1 cellular context compared by ENCODE assay signal in genomic region chr11:33692013-33692504, GRCh38.
TF ChIP-seq lines count a peak whose summit lies in the region.

No MANE protein-coding gene starts in this region.

TF ChIP-seq in HepG2, 621 proteins besides CTCF, POLR2A, EP300 and RAD21 (continued from another document and continues in another):
- TF ChIP-seq STAT6 (CRISPR knock-in tag; IDR thresholded peaks at IDR 0.05; ENCODE audit: borderline replicate concordance) (no peak), NCOA1 (CRISPR knock-in tag; IDR thresholded peaks at IDR 0.05) (no peak), SSRP1 (CRISPR knock-in tag; IDR thresholded peaks at IDR 0.05) (no peak), ZBTB7B (CRISPR knock-in tag; IDR thresholded peaks at IDR 0.05) (0 out of 2 replicates have a peak, but pooled peaks have one; percentile 7), HCFC1 (IDR thresholded peaks at IDR 0.05; ENCODE audit: low read depth, low read length) (no peak), ZNF225 (CRISPR knock-in tag; IDR thresholded peaks at IDR 0.05) (no peak), ZNF17 (CRISPR knock-in tag; IDR thresholded peaks at IDR 0.05) (no peak), SYNCRIP (IDR thresholded peaks at IDR 0.05; ENCODE audit: insufficient read depth, low read depth, low read length) (no peak), RFXAP (CRISPR knock-in tag; IDR thresholded peaks at IDR 0.05; ENCODE audit: borderline replicate concordance) (no peak), CBX2 (IDR thresholded peaks at IDR 0.05; ENCODE audit: low read depth, low read length) (no peak), CBX2 (CRISPR knock-in tag; IDR thresholded peaks at IDR 0.05; ENCODE audit: low read depth) (no peak), MED13 (CRISPR knock-in tag; IDR thresholded peaks at IDR 0.05) (no peak), PAWR (CRISPR knock-in tag; IDR thresholded peaks at IDR 0.05; ENCODE audit: borderline replicate concordance) (no peak), JARID2 (CRISPR knock-in tag; IDR thresholded peaks at IDR 0.05; ENCODE audit: insufficient replicate concordance) (no peak), ZNF704 (CRISPR knock-in tag; IDR thresholded peaks at IDR 0.05; ENCODE audit: borderline replicate concordance) (no peak), PCBP1 (IDR thresholded peaks at IDR 0.05; ENCODE audit: borderline replicate concordance, low read depth, low read length) (no peak), ZBTB42 (CRISPR knock-in tag; IDR thresholded peaks at IDR 0.05) (no peak), ZNF552 (CRISPR knock-in tag; IDR thresholded peaks at IDR 0.05; ENCODE audit: borderline replicate concordance) (no peak), ZNF841 (CRISPR knock-in tag; IDR thresholded peaks at IDR 0.05; ENCODE audit: borderline replicate concordance) (no peak), ZBTB10 (CRISPR knock-in tag; IDR thresholded peaks at IDR 0.05; ENCODE audit: borderline replicate concordance) (no peak), ZNF205 (CRISPR knock-in tag; IDR thresholded peaks at IDR 0.05) (no peak), JUN (CRISPR knock-in tag; IDR thresholded peaks at IDR 0.05) (peak; percentile 25; the same call in 1 of the 2 replicates), MLLT10 (CRISPR knock-in tag; IDR thresholded peaks at IDR 0.05) (no peak), CCDC6 (CRISPR knock-in tag; IDR thresholded peaks at IDR 0.05) (no peak), ZNF44 (CRISPR knock-in tag; IDR thresholded peaks at IDR 0.05) (no peak), ZNF234 (CRISPR knock-in tag; conservative IDR thresholded peaks at IDR 0.05) (no peak), SMYD3 (CRISPR knock-in tag; IDR thresholded peaks at IDR 0.05) (no peak), BRF2 (CRISPR knock-in tag; IDR thresholded peaks at IDR 0.05) (no peak), GABPB1 (CRISPR knock-in tag; IDR thresholded peaks at IDR 0.05) (no peak), SP5 (CRISPR knock-in tag; IDR thresholded peaks at IDR 0.05; ENCODE audit: borderline replicate concordance, low read depth) (no peak), ZNF782 (CRISPR knock-in tag; IDR thresholded peaks at IDR 0.05; ENCODE audit: borderline replicate concordance) (no peak)
- TF ChIP-seq, protein P1, sequence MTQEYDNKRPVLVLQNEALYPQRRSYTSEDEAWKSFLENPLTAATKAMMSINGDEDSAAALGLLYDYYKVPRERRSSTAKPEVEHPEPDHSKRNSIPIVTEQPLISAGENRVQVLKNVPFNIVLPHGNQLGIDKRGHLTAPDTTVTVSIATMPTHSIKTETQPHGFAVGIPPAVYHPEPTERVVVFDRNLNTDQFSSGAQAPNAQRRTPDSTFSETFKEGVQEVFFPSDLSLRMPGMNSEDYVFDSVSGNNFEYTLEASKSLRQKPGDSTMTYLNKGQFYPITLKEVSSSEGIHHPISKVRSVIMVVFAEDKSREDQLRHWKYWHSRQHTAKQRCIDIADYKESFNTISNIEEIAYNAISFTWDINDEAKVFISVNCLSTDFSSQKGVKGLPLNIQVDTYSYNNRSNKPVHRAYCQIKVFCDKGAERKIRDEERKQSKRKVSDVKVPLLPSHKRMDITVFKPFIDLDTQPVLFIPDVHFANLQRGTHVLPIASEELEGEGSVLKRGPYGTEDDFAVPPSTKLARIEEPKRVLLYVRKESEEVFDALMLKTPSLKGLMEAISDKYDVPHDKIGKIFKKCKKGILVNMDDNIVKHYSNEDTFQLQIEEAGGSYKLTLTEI (CRISPR knock-in tag; conservative IDR thresholded peaks at IDR 0.05), result no peak
- TF ChIP-seq, protein P2, sequence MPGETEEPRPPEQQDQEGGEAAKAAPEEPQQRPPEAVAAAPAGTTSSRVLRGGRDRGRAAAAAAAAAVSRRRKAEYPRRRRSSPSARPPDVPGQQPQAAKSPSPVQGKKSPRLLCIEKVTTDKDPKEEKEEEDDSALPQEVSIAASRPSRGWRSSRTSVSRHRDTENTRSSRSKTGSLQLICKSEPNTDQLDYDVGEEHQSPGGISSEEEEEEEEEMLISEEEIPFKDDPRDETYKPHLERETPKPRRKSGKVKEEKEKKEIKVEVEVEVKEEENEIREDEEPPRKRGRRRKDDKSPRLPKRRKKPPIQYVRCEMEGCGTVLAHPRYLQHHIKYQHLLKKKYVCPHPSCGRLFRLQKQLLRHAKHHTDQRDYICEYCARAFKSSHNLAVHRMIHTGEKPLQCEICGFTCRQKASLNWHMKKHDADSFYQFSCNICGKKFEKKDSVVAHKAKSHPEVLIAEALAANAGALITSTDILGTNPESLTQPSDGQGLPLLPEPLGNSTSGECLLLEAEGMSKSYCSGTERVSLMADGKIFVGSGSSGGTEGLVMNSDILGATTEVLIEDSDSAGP (CRISPR knock-in tag; IDR thresholded peaks at IDR 0.05; ENCODE audit: borderline replicate concordance), result no peak
- TF ChIP-seq, protein P3, sequence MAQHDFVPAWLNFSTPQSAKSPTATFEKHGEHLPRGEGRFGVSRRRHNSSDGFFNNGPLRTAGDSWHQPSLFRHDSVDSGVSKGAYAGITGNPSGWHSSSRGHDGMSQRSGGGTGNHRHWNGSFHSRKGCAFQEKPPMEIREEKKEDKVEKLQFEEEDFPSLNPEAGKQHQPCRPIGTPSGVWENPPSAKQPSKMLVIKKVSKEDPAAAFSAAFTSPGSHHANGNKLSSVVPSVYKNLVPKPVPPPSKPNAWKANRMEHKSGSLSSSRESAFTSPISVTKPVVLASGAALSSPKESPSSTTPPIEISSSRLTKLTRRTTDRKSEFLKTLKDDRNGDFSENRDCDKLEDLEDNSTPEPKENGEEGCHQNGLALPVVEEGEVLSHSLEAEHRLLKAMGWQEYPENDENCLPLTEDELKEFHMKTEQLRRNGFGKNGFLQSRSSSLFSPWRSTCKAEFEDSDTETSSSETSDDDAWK (CRISPR knock-in tag; IDR thresholded peaks at IDR 0.05), result no peak
- TF ChIP-seq, protein P4, sequence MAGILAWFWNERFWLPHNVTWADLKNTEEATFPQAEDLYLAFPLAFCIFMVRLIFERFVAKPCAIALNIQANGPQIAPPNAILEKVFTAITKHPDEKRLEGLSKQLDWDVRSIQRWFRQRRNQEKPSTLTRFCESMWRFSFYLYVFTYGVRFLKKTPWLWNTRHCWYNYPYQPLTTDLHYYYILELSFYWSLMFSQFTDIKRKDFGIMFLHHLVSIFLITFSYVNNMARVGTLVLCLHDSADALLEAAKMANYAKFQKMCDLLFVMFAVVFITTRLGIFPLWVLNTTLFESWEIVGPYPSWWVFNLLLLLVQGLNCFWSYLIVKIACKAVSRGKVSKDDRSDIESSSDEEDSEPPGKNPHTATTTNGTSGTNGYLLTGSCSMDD (CRISPR knock-in tag; IDR thresholded peaks at IDR 0.05), result no peak
- TF ChIP-seq, protein P5, sequence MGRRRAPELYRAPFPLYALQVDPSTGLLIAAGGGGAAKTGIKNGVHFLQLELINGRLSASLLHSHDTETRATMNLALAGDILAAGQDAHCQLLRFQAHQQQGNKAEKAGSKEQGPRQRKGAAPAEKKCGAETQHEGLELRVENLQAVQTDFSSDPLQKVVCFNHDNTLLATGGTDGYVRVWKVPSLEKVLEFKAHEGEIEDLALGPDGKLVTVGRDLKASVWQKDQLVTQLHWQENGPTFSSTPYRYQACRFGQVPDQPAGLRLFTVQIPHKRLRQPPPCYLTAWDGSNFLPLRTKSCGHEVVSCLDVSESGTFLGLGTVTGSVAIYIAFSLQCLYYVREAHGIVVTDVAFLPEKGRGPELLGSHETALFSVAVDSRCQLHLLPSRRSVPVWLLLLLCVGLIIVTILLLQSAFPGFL (CRISPR knock-in tag; IDR thresholded peaks at IDR 0.05), result no peak
- TF ChIP-seq, protein P6, sequence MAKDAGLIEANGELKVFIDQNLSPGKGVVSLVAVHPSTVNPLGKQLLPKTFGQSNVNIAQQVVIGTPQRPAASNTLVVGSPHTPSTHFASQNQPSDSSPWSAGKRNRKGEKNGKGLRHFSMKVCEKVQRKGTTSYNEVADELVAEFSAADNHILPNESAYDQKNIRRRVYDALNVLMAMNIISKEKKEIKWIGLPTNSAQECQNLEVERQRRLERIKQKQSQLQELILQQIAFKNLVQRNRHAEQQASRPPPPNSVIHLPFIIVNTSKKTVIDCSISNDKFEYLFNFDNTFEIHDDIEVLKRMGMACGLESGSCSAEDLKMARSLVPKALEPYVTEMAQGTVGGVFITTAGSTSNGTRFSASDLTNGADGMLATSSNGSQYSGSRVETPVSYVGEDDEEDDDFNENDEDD (CRISPR knock-in tag; IDR thresholded peaks at IDR 0.05; ENCODE audit: borderline replicate concordance), result no peak
- TF ChIP-seq, protein P7, sequence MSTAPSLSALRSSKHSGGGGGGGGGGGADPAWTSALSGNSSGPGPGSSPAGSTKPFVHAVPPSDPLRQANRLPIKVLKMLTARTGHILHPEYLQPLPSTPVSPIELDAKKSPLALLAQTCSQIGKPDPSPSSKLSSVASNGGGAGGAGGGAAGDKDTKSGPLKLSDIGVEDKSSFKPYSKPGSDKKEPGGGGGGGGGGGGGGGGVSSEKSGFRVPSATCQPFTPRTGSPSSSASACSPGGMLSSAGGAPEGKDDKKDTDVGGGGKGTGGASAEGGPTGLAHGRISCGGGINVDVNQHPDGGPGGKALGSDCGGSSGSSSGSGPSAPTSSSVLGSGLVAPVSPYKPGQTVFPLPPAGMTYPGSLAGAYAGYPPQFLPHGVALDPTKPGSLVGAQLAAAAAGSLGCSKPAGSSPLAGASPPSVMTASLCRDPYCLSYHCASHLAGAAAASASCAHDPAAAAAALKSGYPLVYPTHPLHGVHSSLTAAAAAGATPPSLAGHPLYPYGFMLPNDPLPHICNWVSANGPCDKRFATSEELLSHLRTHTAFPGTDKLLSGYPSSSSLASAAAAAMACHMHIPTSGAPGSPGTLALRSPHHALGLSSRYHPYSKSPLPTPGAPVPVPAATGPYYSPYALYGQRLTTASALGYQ (CRISPR knock-in tag; IDR thresholded peaks at IDR 0.05), result no peak
